In genomic region chr6:3517350-3517749, GRCh38 we compare ENCODE assay signal across 13 cellular contexts.
A peak's percentile ranks its signal among the peaks of the same experiment; 100 is the strongest.
DNase-seq lines count a peak whose midpoint lies in the region; ATAC-seq, FAIRE-seq and TF ChIP-seq lines count a peak whose summit lies in the region.
"Had no signal": no experiment of that assay in that cellular context is flagged by ENCODE, and none has a peak within 500 bp of the region (broad histone marks: within the 10 kb centered on the region; RNA-seq: fewer than 3 reads in every experiment).

No MANE protein-coding gene starts in this region.

- H3K4me1 ChIP-seq in A549 (peaks cover 31% of the 10 kb centered on the region), HEK293 (ENCODE audit: control insufficient read depth, insufficient read depth, low read length) (no peaks in the 10 kb centered on the region)

- H3K27ac ChIP-seq in A549 (peak overlapping the region; percentile 81 to 88), HEK293 (ENCODE audit: extremely low read depth, low read depth, low read length) (no peak overlapping the region)

- no peak overlapping the region for H3K27ac Mint-ChIP-seq in activated CD4-positive, alpha-beta T cell treated with anti-CD3 and anti-CD28 coated beads, Interleukin-2, amount 10 ng/mL, durations not matched to agents 7 days and 5 days
- H3K27ac Mint-ChIP-seq in stimulated activated naive B cell treated with anti-CD40 and anti-IgM and Interleukin-4, amounts not matched to agents 10 μg/mL and 1 μg/mL and 100 μg/mL, for 72 hours: no peak overlapping the region
- H3K27ac Mint-ChIP-seq: B cell, H9, memory B cell had no signal

- POLR2A ChIA-PET in A549 (lab: Yijun Ruan, JAX) (no interaction called here), HEK293 (lab: Yijun Ruan, JAX) (no interaction called here)
- POLR2A ChIA-PET in activated CD4-positive, alpha-beta T cell treated with anti-CD3 and anti-CD28 coated beads, Interleukin-2, amount 10 ng/mL, durations not matched to agents 7 days and 5 days (lab: Charles Lee): interaction anchor here (0.5 kb wide), 1 partner anchor 67 kb away, joined by 3 read pairs; no protein-coding TSS in a partner anchor

- TF ChIP-seq EP300 in A549 (IDR thresholded peaks at IDR 0.05): peak in 1 of 2 experiments; percentile 34; a peak in 2 of 5 replicates

- peak; percentile 37 to 60; a peak in 5 of 6 replicates for ATAC-seq in A549
- ATAC-seq in stimulated activated naive B cell treated with anti-CD40 and anti-IgM and Interleukin-4, amounts not matched to agents 10 μg/mL and 1 μg/mL and 100 μg/mL, for 72 hours (replicated peaks): no peak

- H3K4me3 Mint-ChIP-seq in activated CD4-positive, alpha-beta T cell treated with anti-CD3 and anti-CD28 coated beads, Interleukin-2, amount 10 ng/mL, durations not matched to agents 7 days and 5 days: no peak overlapping the region
- H3K4me3 Mint-ChIP-seq in stimulated activated naive B cell treated with anti-CD40 and anti-IgM and Interleukin-4, amounts not matched to agents 10 μg/mL and 1 μg/mL and 100 μg/mL, for 72 hours: no peak overlapping the region
- H3K4me3 Mint-ChIP-seq: B cell, H9, memory B cell had no signal

- peaks cover 8% of the 10 kb centered on the region for H3K27me3 Mint-ChIP-seq in activated CD4-positive, alpha-beta T cell treated with anti-CD3 and anti-CD28 coated beads, Interleukin-2, amount 10 ng/mL, durations not matched to agents 7 days and 5 days
- H3K27me3 Mint-ChIP-seq in stimulated activated naive B cell treated with anti-CD40 and anti-IgM and Interleukin-4, amounts not matched to agents 10 μg/mL and 1 μg/mL and 100 μg/mL, for 72 hours: peaks cover 24 to 29% of the 10 kb centered on the region in 2 donors

- H3K36me3 Mint-ChIP-seq in activated CD4-positive, alpha-beta T cell treated with anti-CD3 and anti-CD28 coated beads, Interleukin-2, amount 10 ng/mL, durations not matched to agents 7 days and 5 days (ENCODE audit: low read depth): no peaks in the 10 kb centered on the region
- H3K36me3 Mint-ChIP-seq in stimulated activated naive B cell treated with anti-CD40 and anti-IgM and Interleukin-4, amounts not matched to agents 10 μg/mL and 1 μg/mL and 100 μg/mL, for 72 hours: no peaks in the 10 kb centered on the region
- H3K36me3 Mint-ChIP-seq: memory B cell had no signal

- TF ChIP-seq POLR2A in A549 (IDR thresholded peaks at IDR 0.05; ENCODE audit: low read length): no peak

- H3K4me3 ChIP-seq in A549 (no peak overlapping the region), HEK293 (ENCODE audit: low read depth, low read length) (no peak overlapping the region)

- H3K36me3 ChIP-seq in HEK293 (ENCODE audit: control insufficient read depth in 2 of 2, insufficient read depth in 1 of 2, low read length in 2 of 2): no peaks in the 10 kb centered on the region

- no peaks in the 10 kb centered on the region for H3K9me3 ChIP-seq in A549
- H3K9me3 ChIP-seq in HEK293 (ENCODE audit: control insufficient read depth, insufficient read depth, low read depth, low read length): no peaks in the 10 kb centered on the region

- WGBS in A549 (ENCODE audit: missing lambda C conversion rate): 78% methylated on average over 6 of the region's 6 CpGs

- CTCF ChIA-PET in A549 (lab: Yijun Ruan, JAX): interaction anchor here (1.1 to 2.3 kb wide), 2 partner anchors 23 to 215 kb away, joined by 3 to 12 read pairs; no protein-coding TSS in a partner anchor
- CTCF ChIA-PET in HEK293 (lab: Yijun Ruan, JAX): interaction anchor here (0.6 to 1.9 kb wide), 2 partner anchors 17 to 106 kb away, joined by 5 to 9 read pairs; no protein-coding TSS in a partner anchor
- CTCF ChIA-PET in activated CD4-positive, alpha-beta T cell treated with anti-CD3 and anti-CD28 coated beads, Interleukin-2, amount 10 ng/mL, durations not matched to agents 7 days and 5 days (lab: Charles Lee): no interaction called here

- H3K9me3 Mint-ChIP-seq in activated CD4-positive, alpha-beta T cell treated with anti-CD3 and anti-CD28 coated beads, Interleukin-2, amount 10 ng/mL, durations not matched to agents 7 days and 5 days: no peaks in the 10 kb centered on the region
- peaks cover 0 to 2% of the 10 kb centered on the region in 2 donors for H3K9me3 Mint-ChIP-seq in stimulated activated naive B cell treated with anti-CD40 and anti-IgM and Interleukin-4, amounts not matched to agents 10 μg/mL and 1 μg/mL and 100 μg/mL, for 72 hours

- no peaks in the 10 kb centered on the region for H3K4me1 Mint-ChIP-seq in activated CD4-positive, alpha-beta T cell treated with anti-CD3 and anti-CD28 coated beads, Interleukin-2, amount 10 ng/mL, durations not matched to agents 7 days and 5 days
- H3K4me1 Mint-ChIP-seq in stimulated activated naive B cell treated with anti-CD40 and anti-IgM and Interleukin-4, amounts not matched to agents 10 μg/mL and 1 μg/mL and 100 μg/mL, for 72 hours: no peaks in the 10 kb centered on the region
- H3K4me1 Mint-ChIP-seq: B cell, memory B cell had no signal

- H3K4me2 ChIP-seq in A549: peak overlapping the region; percentile 57

- no peak for FAIRE-seq in A549 (lab: Jason Lieb, UNC)

- TF ChIP-seq RAD21 in A549 (conservative IDR thresholded peaks at IDR 0.05 in 1 of 2, IDR thresholded peaks at IDR 0.05 in 1 of 2): no peak

- TF ChIP-seq CTCF in A549 (IDR thresholded peaks at IDR 0.05) (no peak), HEK293 (tag by site-specific recombination; IDR thresholded peaks at IDR 0.05) (no peak)

- DNase-seq in A549 (ENCODE audit: low read depth in 1 of 2, low spot score in 1 of 2) (peak in 1 of 2 experiments; percentile 41), amniotic stem cell (lab: John Stamatoyannopoulos, UW) (peak; percentile 78), hepatic stellate cell (ENCODE audit: low spot score) (peak; percentile 78), cortex of kidney (lab: John Stamatoyannopoulos, UW) (no peak)
- DNase-seq in stimulated activated CD4-positive, alpha-beta T cell treated with anti-CD3 and anti-CD28 coated beads, Interleukin-1b, Interleukin-23, amount 100 ng/mL, for 48 hours: no peak
- no peak for DNase-seq in activated CD4-positive, alpha-beta T cell treated with anti-CD3 and anti-CD28 coated beads, Interleukin-2, amount 10 ng/mL, durations not matched to agents 7 days and 5 days
- no peak for DNase-seq in stimulated activated naive B cell treated with anti-CD40 and anti-IgM and Interleukin-4, amounts not matched to agents 10 μg/mL and 1 μg/mL and 100 μg/mL, for 72 hours
- DNase-seq: activated T-cell treated with anti-CD3 and anti-CD28 coated beads, Interleukin-2, amount 50 U/mL, for 1 hour; H9; NCI-H1436 treated with DMSO at 0.1 percent for 48 hours had no signal

TF ChIP-seq in A549, 52 proteins besides CTCF, POLR2A, EP300 and RAD21:
- TF ChIP-seq CEBPB (IDR thresholded peaks at IDR 0.05) (peak; percentile 88 to 90), JUNB (IDR thresholded peaks at IDR 0.05) (peak; percentile 62), FOSL2 (IDR thresholded peaks at IDR 0.05) (0 out of 2 replicates have a peak, but pooled peaks have one; percentile 29), FOSL2 (CRISPR knock-in tag; IDR thresholded peaks at IDR 0.05) (peak; percentile 59; the same call in 1 of the 2 replicates), HES2 (IDR thresholded peaks at IDR 0.05) (peak; percentile 89), CBX2 (IDR thresholded peaks at IDR 0.05; ENCODE audit: borderline replicate concordance, low read depth) (no peak)

TF ChIP-seq in HEK293, 187 proteins besides CTCF, POLR2A, EP300 and RAD21:
- TF ChIP-seq ZNF544 (tag by site-specific recombination; IDR thresholded peaks at IDR 0.05) (no peak), ZNF449 (tag by site-specific recombination; IDR thresholded peaks at IDR 0.05) (no peak), ZBTB6 (tag by site-specific recombination; IDR thresholded peaks at IDR 0.05) (peak; percentile 48; the same call in 1 of the 2 replicates)
TF ChIP-seq in HEK293: peak in this region for 1.

Comparison
In these comparisons a context has a peak if more than half of its experiments do, and no peak if none do; other contexts are left out.
1. ATAC-seq: peak in A549 (2 of 2); none in stimulated activated naive B cell treated with anti-CD40 and anti-IgM and Interleukin-4, amounts not matched to agents 10 μg/mL and 1 μg/mL and 100 μg/mL, for 72 hours (0 of 2).
2. DNase-seq: peak in amniotic stem cell (single experiment) and hepatic stellate cell (single experiment); none in stimulated activated CD4-positive, alpha-beta T cell treated with anti-CD3 and anti-CD28 coated beads, Interleukin-1b, Interleukin-23, amount 100 ng/mL, for 48 hours (single experiment), activated CD4-positive, alpha-beta T cell treated with anti-CD3 and anti-CD28 coated beads, Interleukin-2, amount 10 ng/mL, durations not matched to agents 7 days and 5 days (single experiment), cortex of kidney (single experiment) and stimulated activated naive B cell treated with anti-CD40 and anti-IgM and Interleukin-4, amounts not matched to agents 10 μg/mL and 1 μg/mL and 100 μg/mL, for 72 hours (single experiment).